In the genomic region with DNA sequence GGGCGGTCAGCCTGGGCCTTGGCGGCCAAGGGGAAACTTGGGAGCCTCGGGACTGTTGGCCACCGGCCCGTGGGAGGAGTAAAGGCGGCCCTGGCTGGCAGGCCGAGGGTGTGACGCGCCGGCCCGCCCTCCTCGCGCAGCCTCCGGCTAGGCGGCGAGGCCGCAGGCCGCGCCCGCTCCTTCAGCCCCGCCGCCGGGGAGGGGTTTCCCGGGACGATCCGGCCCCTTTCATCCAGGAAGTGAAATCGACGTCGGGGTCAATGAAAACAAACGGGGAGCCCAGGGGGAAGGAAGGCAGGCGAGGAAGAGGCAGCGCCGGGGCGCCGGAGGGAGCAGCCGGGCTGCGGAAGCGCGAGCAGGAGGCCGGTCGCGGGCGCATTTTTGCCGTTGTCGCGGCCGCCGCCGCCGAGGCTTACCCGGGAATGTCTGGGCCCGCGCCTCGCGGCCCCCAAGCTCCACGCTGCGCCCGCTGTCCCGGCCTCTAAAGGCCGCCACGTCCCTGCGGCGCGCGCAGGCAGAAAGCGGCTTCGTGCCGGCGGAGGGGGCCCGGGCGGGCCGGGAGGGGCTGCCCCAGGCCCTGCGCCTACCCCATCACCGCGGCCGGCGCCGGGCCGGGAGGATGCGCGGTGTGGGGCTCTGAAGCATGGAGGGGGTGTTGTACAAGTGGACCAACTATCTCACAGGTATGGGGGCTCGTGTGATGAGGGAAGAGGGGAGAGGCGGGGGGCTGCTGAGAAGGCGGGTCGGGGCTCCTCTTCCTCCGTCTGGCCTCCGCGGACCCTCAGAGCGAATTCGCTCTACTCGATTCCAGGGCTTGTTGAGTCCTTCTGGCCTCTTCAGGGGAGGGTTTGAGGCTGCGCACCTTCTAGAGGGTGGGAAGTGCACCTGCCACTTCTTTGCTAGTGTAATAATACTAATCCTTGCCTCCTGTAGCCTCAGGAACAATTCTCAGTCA, we compare ENCODE assay signal across 1 cellular context.
TF ChIP-seq lines count a peak whose summit lies in the region.

A gene (plus strand): TSS at position 231 of the 955 bp plus-strand sequence. CDS start 413 bp downstream, at position 644.

TF ChIP-seq in HepG2, 621 proteins besides CTCF, POLR2A, EP300 and RAD21 (continued from another document):
- TF ChIP-seq, protein P1, sequence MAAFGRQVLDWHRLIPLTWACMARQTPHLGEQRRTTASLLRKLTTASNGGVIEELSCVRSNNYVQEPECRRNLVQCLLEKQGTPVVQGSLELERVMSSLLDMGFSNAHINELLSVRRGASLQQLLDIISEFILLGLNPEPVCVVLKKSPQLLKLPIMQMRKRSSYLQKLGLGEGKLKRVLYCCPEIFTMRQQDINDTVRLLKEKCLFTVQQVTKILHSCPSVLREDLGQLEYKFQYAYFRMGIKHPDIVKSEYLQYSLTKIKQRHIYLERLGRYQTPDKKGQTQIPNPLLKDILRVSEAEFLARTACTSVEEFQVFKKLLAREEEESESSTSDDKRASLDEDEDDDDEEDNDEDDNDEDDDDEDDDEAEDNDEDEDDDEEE (CRISPR knock-in tag; IDR thresholded peaks at IDR 0.05) = peak; percentile 75; the same call in 1 of the 2 replicates
- TF ChIP-seq ZNF160 (CRISPR knock-in tag; IDR thresholded peaks at IDR 0.05) (peak; percentile 71; the same call in 1 of the 2 replicates), HOXA7 (CRISPR knock-in tag; IDR thresholded peaks at IDR 0.05) (no peak), ZNF30 (CRISPR knock-in tag; IDR thresholded peaks at IDR 0.05) (no peak), FOSL2 (CRISPR knock-in tag; IDR thresholded peaks at IDR 0.05) (peak; percentile 37), ZC3H13 (CRISPR knock-in tag; IDR thresholded peaks at IDR 0.05) (peak; percentile 76), ZSCAN9 (CRISPR knock-in tag; IDR thresholded peaks at IDR 0.05; ENCODE audit: borderline replicate concordance) (no peak), ASH2L (IDR thresholded peaks at IDR 0.05; ENCODE audit: insufficient read length, low read depth, low read length) (peak; percentile 79), NFYC (CRISPR knock-in tag; IDR thresholded peaks at IDR 0.05) (no peak), ZSCAN21 (CRISPR knock-in tag; IDR thresholded peaks at IDR 0.05; ENCODE audit: borderline replicate concordance) (peak; percentile 66; the same call in 1 of the 2 replicates), TOPORS (CRISPR knock-in tag; IDR thresholded peaks at IDR 0.05) (peak; percentile 86), ZBTB3 (CRISPR knock-in tag; IDR thresholded peaks at IDR 0.05; ENCODE audit: borderline replicate concordance, low read depth) (no peak), POLR2G (IDR thresholded peaks at IDR 0.05; ENCODE audit: low read depth, low read length) (peak; percentile 82)
- TF ChIP-seq, protein P2, sequence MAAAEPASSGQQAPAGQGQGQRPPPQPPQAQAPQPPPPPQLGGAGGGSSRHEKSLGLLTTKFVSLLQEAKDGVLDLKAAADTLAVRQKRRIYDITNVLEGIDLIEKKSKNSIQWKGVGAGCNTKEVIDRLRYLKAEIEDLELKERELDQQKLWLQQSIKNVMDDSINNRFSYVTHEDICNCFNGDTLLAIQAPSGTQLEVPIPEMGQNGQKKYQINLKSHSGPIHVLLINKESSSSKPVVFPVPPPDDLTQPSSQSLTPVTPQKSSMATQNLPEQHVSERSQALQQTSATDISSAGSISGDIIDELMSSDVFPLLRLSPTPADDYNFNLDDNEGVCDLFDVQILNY (CRISPR knock-in tag; conservative IDR thresholded peaks at IDR 0.05) = no peak
- TF ChIP-seq, protein P3, sequence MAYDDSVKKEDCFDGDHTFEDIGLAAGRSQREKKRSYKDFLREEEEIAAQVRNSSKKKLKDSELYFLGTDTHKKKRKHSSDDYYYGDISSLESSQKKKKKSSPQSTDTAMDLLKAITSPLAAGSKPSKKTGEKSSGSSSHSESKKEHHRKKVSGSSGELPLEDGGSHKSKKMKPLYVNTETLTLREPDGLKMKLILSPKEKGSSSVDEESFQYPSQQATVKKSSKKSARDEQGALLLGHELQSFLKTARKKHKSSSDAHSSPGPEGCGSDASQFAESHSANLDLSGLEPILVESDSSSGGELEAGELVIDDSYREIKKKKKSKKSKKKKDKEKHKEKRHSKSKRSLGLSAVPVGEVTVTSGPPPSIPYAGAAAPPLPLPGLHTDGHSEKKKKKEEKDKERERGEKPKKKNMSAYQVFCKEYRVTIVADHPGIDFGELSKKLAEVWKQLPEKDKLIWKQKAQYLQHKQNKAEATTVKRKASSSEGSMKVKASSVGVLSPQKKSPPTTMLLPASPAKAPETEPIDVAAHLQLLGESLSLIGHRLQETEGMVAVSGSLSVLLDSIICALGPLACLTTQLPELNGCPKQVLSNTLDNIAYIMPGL (CRISPR knock-in tag; IDR thresholded peaks at IDR 0.05; ENCODE audit: borderline replicate concordance in 1 of 2, low read depth in 1 of 2) = peak; percentile 69 to 81; a peak in 3 of 4 replicates
- TF ChIP-seq, protein P4, sequence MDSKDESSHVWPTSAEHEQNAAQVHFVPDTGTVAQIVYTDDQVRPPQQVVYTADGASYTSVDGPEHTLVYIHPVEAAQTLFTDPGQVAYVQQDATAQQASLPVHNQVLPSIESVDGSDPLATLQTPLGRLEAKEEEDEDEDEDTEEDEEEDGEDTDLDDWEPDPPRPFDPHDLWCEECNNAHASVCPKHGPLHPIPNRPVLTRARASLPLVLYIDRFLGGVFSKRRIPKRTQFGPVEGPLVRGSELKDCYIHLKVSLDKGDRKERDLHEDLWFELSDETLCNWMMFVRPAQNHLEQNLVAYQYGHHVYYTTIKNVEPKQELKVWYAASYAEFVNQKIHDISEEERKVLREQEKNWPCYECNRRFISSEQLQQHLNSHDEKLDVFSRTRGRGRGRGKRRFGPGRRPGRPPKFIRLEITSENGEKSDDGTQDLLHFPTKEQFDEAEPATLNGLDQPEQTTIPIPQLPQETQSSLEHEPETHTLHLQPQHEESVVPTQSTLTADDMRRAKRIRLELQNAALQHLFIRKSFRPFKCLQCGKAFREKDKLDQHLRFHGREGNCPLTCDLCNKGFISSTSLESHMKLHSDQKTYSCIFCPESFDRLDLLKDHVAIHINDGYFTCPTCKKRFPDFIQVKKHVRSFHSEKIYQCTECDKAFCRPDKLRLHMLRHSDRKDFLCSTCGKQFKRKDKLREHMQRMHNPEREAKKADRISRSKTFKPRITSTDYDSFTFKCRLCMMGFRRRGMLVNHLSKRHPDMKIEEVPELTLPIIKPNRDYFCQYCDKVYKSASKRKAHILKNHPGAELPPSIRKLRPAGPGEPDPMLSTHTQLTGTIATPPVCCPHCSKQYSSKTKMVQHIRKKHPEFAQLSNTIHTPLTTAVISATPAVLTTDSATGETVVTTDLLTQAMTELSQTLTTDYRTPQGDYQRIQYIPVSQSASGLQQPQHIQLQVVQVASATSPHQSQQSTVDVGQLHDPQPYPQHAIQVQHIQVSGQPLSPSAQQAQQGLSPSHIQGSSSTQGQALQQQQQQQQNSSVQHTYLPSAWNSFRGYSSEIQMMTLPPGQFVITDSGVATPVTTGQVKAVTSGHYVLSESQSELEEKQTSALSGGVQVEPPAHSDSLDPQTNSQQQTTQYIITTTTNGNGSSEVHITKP (CRISPR knock-in tag; IDR thresholded peaks at IDR 0.05; ENCODE audit: low read depth) = 0 out of 2 replicates have a peak, but pooled peaks have one; percentile 7
- TF ChIP-seq, protein P5, sequence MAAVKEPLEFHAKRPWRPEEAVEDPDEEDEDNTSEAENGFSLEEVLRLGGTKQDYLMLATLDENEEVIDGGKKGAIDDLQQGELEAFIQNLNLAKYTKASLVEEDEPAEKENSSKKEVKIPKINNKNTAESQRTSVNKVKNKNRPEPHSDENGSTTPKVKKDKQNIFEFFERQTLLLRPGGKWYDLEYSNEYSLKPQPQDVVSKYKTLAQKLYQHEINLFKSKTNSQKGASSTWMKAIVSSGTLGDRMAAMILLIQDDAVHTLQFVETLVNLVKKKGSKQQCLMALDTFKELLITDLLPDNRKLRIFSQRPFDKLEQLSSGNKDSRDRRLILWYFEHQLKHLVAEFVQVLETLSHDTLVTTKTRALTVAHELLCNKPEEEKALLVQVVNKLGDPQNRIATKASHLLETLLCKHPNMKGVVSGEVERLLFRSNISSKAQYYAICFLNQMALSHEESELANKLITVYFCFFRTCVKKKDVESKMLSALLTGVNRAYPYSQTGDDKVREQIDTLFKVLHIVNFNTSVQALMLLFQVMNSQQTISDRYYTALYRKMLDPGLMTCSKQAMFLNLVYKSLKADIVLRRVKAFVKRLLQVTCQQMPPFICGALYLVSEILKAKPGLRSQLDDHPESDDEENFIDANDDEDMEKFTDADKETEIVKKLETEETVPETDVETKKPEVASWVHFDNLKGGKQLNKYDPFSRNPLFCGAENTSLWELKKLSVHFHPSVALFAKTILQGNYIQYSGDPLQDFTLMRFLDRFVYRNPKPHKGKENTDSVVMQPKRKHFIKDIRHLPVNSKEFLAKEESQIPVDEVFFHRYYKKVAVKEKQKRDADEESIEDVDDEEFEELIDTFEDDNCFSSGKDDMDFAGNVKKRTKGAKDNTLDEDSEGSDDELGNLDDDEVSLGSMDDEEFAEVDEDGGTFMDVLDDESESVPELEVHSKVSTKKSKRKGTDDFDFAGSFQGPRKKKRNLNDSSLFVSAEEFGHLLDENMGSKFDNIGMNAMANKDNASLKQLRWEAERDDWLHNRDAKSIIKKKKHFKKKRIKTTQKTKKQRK (IDR thresholded peaks at IDR 0.05; ENCODE audit: low read length) = no peak
- TF ChIP-seq, protein P6, sequence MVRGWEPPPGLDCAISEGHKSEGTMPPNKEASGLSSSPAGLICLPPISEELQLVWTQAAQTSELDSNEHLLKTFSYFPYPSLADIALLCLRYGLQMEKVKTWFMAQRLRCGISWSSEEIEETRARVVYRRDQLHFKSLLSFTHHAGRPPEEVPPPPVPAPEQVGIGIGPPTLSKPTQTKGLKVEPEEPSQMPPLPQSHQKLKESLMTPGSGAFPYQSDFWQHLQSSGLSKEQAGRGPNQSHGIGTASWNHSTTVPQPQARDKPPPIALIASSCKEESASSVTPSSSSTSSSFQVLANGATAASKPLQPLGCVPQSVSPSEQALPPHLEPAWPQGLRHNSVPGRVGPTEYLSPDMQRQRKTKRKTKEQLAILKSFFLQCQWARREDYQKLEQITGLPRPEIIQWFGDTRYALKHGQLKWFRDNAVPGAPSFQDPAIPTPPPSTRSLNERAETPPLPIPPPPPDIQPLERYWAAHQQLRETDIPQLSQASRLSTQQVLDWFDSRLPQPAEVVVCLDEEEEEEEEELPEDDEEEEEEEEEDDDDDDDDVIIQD (CRISPR knock-in tag; IDR thresholded peaks at IDR 0.05; ENCODE audit: low read depth) = peak; percentile 74; the same call in 1 of the 2 replicates
TF ChIP-seq in HepG2: peak in this region for 236.
